In the genomic region with DNA sequence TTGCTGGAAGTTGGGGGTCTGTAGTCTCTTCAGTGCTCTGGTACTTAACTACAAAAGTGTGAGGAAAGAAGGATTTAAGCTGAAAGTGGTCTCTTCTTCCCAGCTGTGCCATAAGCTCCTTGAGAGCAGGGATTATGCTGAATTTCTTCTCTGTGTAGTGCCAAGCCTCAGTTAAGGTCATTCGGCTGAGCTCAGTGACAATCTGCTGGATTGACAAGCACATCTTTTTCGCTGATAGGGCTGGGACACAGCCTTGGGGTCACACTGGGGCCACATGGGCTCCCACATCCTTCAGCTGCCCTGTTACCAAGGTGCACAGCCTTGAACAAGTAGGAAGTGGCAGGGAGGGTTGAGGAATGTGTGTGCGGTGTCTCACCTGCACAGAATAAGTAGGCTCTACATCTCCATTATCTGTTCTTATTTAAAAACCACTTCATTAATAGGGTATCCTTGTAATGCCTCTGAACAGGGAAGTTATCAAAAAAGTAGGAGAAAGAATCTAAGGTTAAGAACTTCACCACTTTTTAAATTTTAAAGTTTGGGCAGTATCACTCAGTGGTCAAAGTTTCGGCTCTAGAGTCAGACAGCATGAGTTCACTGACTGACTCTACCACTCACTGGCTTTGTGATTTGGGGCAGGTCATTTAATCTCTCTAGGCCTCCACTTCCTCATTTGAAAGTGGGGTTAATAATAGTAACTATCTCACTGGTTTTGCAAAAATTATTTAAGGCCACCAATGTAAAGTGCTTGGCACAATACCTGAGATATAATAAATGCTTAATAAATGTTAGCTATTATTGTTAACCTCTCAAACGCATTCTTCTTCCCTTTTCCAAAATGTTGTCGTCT, we compare ENCODE assay signal across 19 cellular contexts.
"Had no signal": no experiment of that assay in that cellular context is flagged by ENCODE, and none has a peak within 500 bp of the region (broad histone marks: within the 10 kb centered on the region; RNA-seq: fewer than 3 reads in every experiment).

No MANE protein-coding gene starts in this region.

- H3K36me3 ChIP-seq: esophagus muscularis mucosa, thyroid gland, uterus had no signal

- H3K9me3 Mint-ChIP-seq: activated B cell treated with CpG ODN at 0.5 μM for 24 hours; activated CD4-positive, alpha-beta T cell treated with anti-CD3 and anti-CD28 coated beads, Interleukin-2, amount 10 ng/mL, durations not matched to agents 24 days and 14 days; activated T-cell treated with anti-CD3 and anti-CD28 coated beads, Interleukin-2, amount 50 U/mL, for 72 hours had no signal

- H3K27me3 ChIP-seq: body of pancreas, esophagus muscularis mucosa, hepatocyte, thyroid gland, uterus had no signal

- H3K4me2 ChIP-seq: hepatocyte had no signal

- H3K27ac ChIP-seq: body of pancreas, esophagus muscularis mucosa, hepatocyte, parathyroid adenoma, thyroid gland, uterus had no signal

- H3K9ac ChIP-seq: parathyroid adenoma had no signal

- H3K4me3 ChIP-seq: body of pancreas, esophagus muscularis mucosa, hepatocyte, thyroid gland, uterus had no signal

- H2AFZ ChIP-seq: hepatocyte, parathyroid adenoma had no signal

- FAIRE-seq: colon had no signal

- H3K4me1 ChIP-seq: uterus had no signal

- H3K4me3 Mint-ChIP-seq: activated B cell treated with CpG ODN at 0.5 μM for 24 hours; activated CD4-positive, alpha-beta T cell treated with anti-CD3 and anti-CD28 coated beads, Interleukin-2, amount 10 ng/mL, durations not matched to agents 24 days and 14 days; activated naive CD8-positive, alpha-beta T cell treated with anti-CD3 and anti-CD28 coated beads for 36 hours; activated T-cell treated with anti-CD3 and anti-CD28 coated beads, Interleukin-2, amount 50 U/mL, for 72 hours; naive B cell had no signal

- ATAC-seq: activated T-cell treated with anti-CD3 and anti-CD28 coated beads, Interleukin-2, amount 50 U/mL, for 72 hours; body of pancreas had no signal

- H3K27ac Mint-ChIP-seq: activated B cell treated with CpG ODN at 0.5 μM for 24 hours; activated CD4-positive, alpha-beta T cell treated with anti-CD3 and anti-CD28 coated beads, Interleukin-2, amount 10 ng/mL, durations not matched to agents 24 days and 14 days; activated naive CD8-positive, alpha-beta T cell treated with anti-CD3 and anti-CD28 coated beads for 36 hours; activated T-cell treated with anti-CD3 and anti-CD28 coated beads, Interleukin-2, amount 50 U/mL, for 72 hours had no signal

- H3K27me3 Mint-ChIP-seq: activated B cell treated with CpG ODN at 0.5 μM for 24 hours; activated CD4-positive, alpha-beta T cell treated with anti-CD3 and anti-CD28 coated beads, Interleukin-2, amount 10 ng/mL, durations not matched to agents 24 days and 14 days; activated naive CD8-positive, alpha-beta T cell treated with anti-CD3 and anti-CD28 coated beads for 36 hours; naive B cell had no signal

- H3K9me3 ChIP-seq: body of pancreas, esophagus muscularis mucosa, thyroid gland, uterus had no signal

- DNase-seq: activated B cell treated with CpG ODN at 0.5 μM for 24 hours; activated CD4-positive, alpha-beta T cell treated with anti-CD3 and anti-CD28 coated beads, Interleukin-2, amount 10 ng/mL, durations not matched to agents 24 days and 14 days; activated CD8-positive, alpha-beta memory T cell treated with anti-CD3 and anti-CD28 coated beads, Interleukin-2, amount 50 U/mL, for 48 hours; activated naive CD8-positive, alpha-beta T cell treated with anti-CD3 and anti-CD28 coated beads for 36 hours; activated T-cell treated with anti-CD3 and anti-CD28 coated beads, Interleukin-2, amount 50 U/mL, for 72 hours; amygdala; body of pancreas; caudate nucleus; islet precursor cell; naive B cell; stimulated activated CD4-positive, alpha-beta T cell treated with anti-CD3 and anti-CD28 coated beads, Interleukin-12 subunit alpha, Interleukin-12 subunit beta, amount 100 ng/mL, for 4 hours; stimulated activated CD4-positive, alpha-beta T cell treated with anti-CD3 and anti-CD28 coated beads, Interleukin-2, amount 100 ng/mL, for 24 hours; T-helper 9 cell; thyroid gland; uterus had no signal
